In the genomic region with DNA sequence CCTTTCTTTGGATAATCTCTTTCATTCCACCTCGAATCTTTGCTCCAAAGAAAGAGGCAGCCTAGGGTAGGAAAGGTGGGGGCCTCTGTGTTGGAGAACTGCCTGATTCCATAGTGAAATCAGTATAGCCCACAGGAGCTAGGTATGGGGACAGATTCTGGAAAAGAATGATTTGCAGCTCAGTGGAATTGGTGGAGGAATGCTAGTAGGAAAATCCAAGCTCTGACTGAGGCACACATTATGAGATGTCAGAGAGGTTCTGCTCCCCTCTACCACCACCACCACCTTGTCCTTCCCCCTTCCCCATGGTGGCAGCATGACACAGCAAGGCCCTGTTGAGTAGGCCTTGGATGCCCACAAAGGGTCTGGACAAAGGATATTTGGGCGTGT, we compare ENCODE assay signal across 8 cellular contexts. TPM values are rescaled to one million over a fixed set of nuclear protein-coding genes. Genes with fewer than 3 reads are reported as not detected.
A peak's percentile ranks its signal among the peaks of the same experiment; 100 is the strongest.
DNase-seq lines count a peak whose midpoint lies in the region; ATAC-seq and TF ChIP-seq lines count a peak whose summit lies in the region.

No MANE protein-coding gene starts in this region.

- H3K27ac ChIP-seq in DOHH2 (ENCODE audit: low read depth, low read length) (peak overlapping the region; percentile 57; the same call in 1 of the 2 replicates), neural cell (ENCODE audit: low read length) (peak overlapping the region; percentile 99)

- peaks cover 55% of the 10 kb centered on the region for H3K79me2 ChIP-seq in DOHH2 (ENCODE audit: control insufficient read depth, low read length)
- H3K79me2 ChIP-seq in neural cell (replicated peaks; ENCODE audit: insufficient read depth, low read length): peaks cover 88% of the 10 kb centered on the region

- no peak for TF ChIP-seq CTCF in DOHH2 (IDR thresholded peaks at IDR 0.05; ENCODE audit: low read depth, low read length, poor library complexity, severe bottlenecking)
- TF ChIP-seq CTCF in NB4 (IDR thresholded peaks at IDR 0.05; ENCODE audit: low read depth, low read length): no peak
- TF ChIP-seq CTCF in astrocyte of the cerebellum (IDR thresholded peaks at IDR 0.05; ENCODE audit: low read depth, low read length, missing control alignments): no peak
- TF ChIP-seq CTCF in neural cell (IDR thresholded peaks at IDR 0.05; ENCODE audit: poor library complexity, severe bottlenecking): no peak

- H3K9me3 ChIP-seq in DOHH2 (ENCODE audit: control insufficient read depth, insufficient read depth, low read length) (no peaks in the 10 kb centered on the region), neural cell (ENCODE audit: low read length) (no peaks in the 10 kb centered on the region)

- no peak for TF ChIP-seq EP300 in neural cell (conservative IDR thresholded peaks at IDR 0.05; ENCODE audit: poor library complexity, severe bottlenecking)

- ATAC-seq in HG03442 (IDR thresholded peaks at IDR 0.05; ENCODE audit: unreplicated experiment): no peak

- no peak for TF ChIP-seq RAD21 in neural cell (conservative IDR thresholded peaks at IDR 0.05)

- H3K4me1 ChIP-seq in DOHH2 (ENCODE audit: control insufficient read depth, low read length): peaks cover 42% of the 10 kb centered on the region

- peak overlapping the region; percentile 25 for H2AFZ ChIP-seq in neural cell (ENCODE audit: low read depth, low read length)

- H3K4me2 ChIP-seq in DOHH2 (ENCODE audit: low read length) (peak overlapping the region; percentile 88), neural cell (ENCODE audit: low read length) (peak overlapping the region; percentile 100)

- H3K9me2 ChIP-seq in DOHH2 (replicated peaks; ENCODE audit: control insufficient read depth, low read length) (no peaks in the 10 kb centered on the region), neural cell (ENCODE audit: insufficient read depth, low read length) (no peaks in the 10 kb centered on the region)

- H3K27me3 ChIP-seq in DOHH2 (ENCODE audit: control insufficient read depth, low read length): no peaks in the 10 kb centered on the region
- no peaks in the 10 kb centered on the region for H3K27me3 ChIP-seq in neural cell (ENCODE audit: insufficient read depth, low read depth, low read length)

- in situ Hi-C loops in astrocyte of the cerebellum (cut with HindIII; ENCODE audit: low sequenced_read_pairs): no loop called here

- peaks cover 15% of the 10 kb centered on the region for H4K20me1 ChIP-seq in DOHH2 (ENCODE audit: control insufficient read depth, insufficient read depth, low read depth, low read length)
- H4K20me1 ChIP-seq in neural cell (ENCODE audit: insufficient read depth): no peaks in the 10 kb centered on the region

- peaks cover 30% of the 10 kb centered on the region for H3K36me3 ChIP-seq in DOHH2 (ENCODE audit: control insufficient read depth, low read length)
- peaks cover 8% of the 10 kb centered on the region for H3K36me3 ChIP-seq in neural cell (ENCODE audit: insufficient read depth, low read length)

- H3K9ac ChIP-seq in neural cell (ENCODE audit: low read length): peak overlapping the region; percentile 98

- DNase-seq in NB4 (ENCODE audit: low read depth) (peak; percentile 56), astrocyte of the cerebellum (ENCODE audit: low read depth) (no peak), MV-4-11 (lab: John Stamatoyannopoulos, UW) (no peak), kidney glomerular epithelial cell (lab: John Stamatoyannopoulos, UW) (no peak), pons (ENCODE audit: low spot score) (no peak)

- TF ChIP-seq POLR2A in NB4 (IDR thresholded peaks at IDR 0.05; ENCODE audit: extremely low read depth, insufficient read length): no peak

- H3F3A ChIP-seq in DOHH2 (ENCODE audit: control insufficient read depth, insufficient read depth) (no peaks in the 10 kb centered on the region), neural cell (ENCODE audit: insufficient read depth, low read length, poor library complexity, severe bottlenecking) (peaks cover 10% of the 10 kb centered on the region)

- H3K4me3 ChIP-seq in DOHH2 (ENCODE audit: low read length) (peak overlapping the region; percentile 86), NB4 (ENCODE audit: low read depth, low read length) (peak overlapping the region; percentile 99), astrocyte of the cerebellum (ENCODE audit: low read depth, low read length) (peak overlapping the region; percentile 94), neural cell (ENCODE audit: low read length) (peak overlapping the region; percentile 69)

TF ChIP-seq in neural cell, 6 proteins besides CTCF, POLR2A, EP300 and RAD21:
- TF ChIP-seq SMC3 (conservative IDR thresholded peaks at IDR 0.05; ENCODE audit: poor library complexity) (no peak), POLR2AphosphoS5 (IDR thresholded peaks at IDR 0.05) (peak; percentile 76), MXI1 (conservative IDR thresholded peaks at IDR 0.05; ENCODE audit: poor library complexity, severe bottlenecking) (peak; percentile 18), EZH2 (IDR thresholded peaks at IDR 0.05; ENCODE audit: borderline replicate concordance, insufficient read depth, low read length, poor library complexity, severe bottlenecking) (no peak), TAF1 (IDR thresholded peaks at IDR 0.05; ENCODE audit: low read depth) (peak; percentile 54)
- TF ChIP-seq, protein P1, sequence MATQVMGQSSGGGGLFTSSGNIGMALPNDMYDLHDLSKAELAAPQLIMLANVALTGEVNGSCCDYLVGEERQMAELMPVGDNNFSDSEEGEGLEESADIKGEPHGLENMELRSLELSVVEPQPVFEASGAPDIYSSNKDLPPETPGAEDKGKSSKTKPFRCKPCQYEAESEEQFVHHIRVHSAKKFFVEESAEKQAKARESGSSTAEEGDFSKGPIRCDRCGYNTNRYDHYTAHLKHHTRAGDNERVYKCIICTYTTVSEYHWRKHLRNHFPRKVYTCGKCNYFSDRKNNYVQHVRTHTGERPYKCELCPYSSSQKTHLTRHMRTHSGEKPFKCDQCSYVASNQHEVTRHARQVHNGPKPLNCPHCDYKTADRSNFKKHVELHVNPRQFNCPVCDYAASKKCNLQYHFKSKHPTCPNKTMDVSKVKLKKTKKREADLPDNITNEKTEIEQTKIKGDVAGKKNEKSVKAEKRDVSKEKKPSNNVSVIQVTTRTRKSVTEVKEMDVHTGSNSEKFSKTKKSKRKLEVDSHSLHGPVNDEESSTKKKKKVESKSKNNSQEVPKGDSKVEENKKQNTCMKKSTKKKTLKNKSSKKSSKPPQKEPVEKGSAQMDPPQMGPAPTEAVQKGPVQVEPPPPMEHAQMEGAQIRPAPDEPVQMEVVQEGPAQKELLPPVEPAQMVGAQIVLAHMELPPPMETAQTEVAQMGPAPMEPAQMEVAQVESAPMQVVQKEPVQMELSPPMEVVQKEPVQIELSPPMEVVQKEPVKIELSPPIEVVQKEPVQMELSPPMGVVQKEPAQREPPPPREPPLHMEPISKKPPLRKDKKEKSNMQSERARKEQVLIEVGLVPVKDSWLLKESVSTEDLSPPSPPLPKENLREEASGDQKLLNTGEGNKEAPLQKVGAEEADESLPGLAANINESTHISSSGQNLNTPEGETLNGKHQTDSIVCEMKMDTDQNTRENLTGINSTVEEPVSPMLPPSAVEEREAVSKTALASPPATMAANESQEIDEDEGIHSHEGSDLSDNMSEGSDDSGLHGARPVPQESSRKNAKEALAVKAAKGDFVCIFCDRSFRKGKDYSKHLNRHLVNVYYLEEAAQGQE (IDR thresholded peaks at IDR 0.05; ENCODE audit: borderline replicate concordance): peak; percentile 77

RNA-seq across cellular contexts. Expression of a gene that starts 0.8 kb away (rescaled TPM):
- polyA plus RNA-seq in neural cell: 131 and 142 TPM in 2 replicates
- polyA minus RNA-seq in neural cell: 79.9 and 88.8 TPM in 2 replicates

RNA-seq across cellular contexts. Expression of a gene that starts 1.6 kb away (rescaled TPM):
- 102 and 107 TPM in 2 replicates for polyA plus RNA-seq in neural cell
- polyA minus RNA-seq in neural cell: 61.6 and 63.4 TPM in 2 replicates

RNA-seq across cellular contexts. Expression of a gene that starts 9.6 kb away (rescaled TPM):
- polyA plus RNA-seq in neural cell: 3.0 and 4.1 TPM in 2 replicates
- 12.2 TPM in 2 replicates for polyA minus RNA-seq in neural cell

RNA-seq across cellular contexts. Expression of a gene that starts 13.5 kb away (rescaled TPM):
- 0.87 and 1.2 TPM in 2 replicates for polyA plus RNA-seq in neural cell
- polyA minus RNA-seq in neural cell: 2.2 and 2.9 TPM in 2 replicates

RNA-seq across cellular contexts. Expression of a gene that starts 24.6 kb away (rescaled TPM):
- 0.16 and 0.33 TPM in 2 replicates for polyA plus RNA-seq in neural cell
- 0.23 and 0.24 TPM in 2 replicates for polyA minus RNA-seq in neural cell
